Comparison of ENCODE assay signal across 2 cellular contexts in genomic region chr12:71646512-71646911, GRCh38.
TF ChIP-seq lines count a peak whose summit lies in the region.

No MANE protein-coding gene starts in this region.

TF ChIP-seq in HepG2, 621 proteins besides CTCF, POLR2A, EP300 and RAD21:
- no peak for TF ChIP-seq SMC3 (IDR thresholded peaks at IDR 0.05; ENCODE audit: low read length)
- peak; percentile 74 for TF ChIP-seq ZNF121 (CRISPR knock-in tag; IDR thresholded peaks at IDR 0.05)

TF ChIP-seq in HEK293, 187 proteins besides CTCF, POLR2A, EP300 and RAD21:
- TF ChIP-seq ZNF24 (tag by site-specific recombination; IDR thresholded peaks at IDR 0.05), result no peak
- peak; percentile 78 for TF ChIP-seq ZNF121 (tag by site-specific recombination; IDR thresholded peaks at IDR 0.05)
